Comparison of ENCODE assay signal across 1 cellular context in genomic region chr9:133306242-133307194, GRCh38.
TF ChIP-seq lines count a peak whose summit lies in the region.

No MANE protein-coding gene starts in this region.

TF ChIP-seq in K562, 482 proteins besides CTCF, POLR2A, EP300 and RAD21:
- TF ChIP-seq GABPB2 (CRISPR knock-in tag; conservative IDR thresholded peaks at IDR 0.05) (no peak), TCF7L2 (IDR thresholded peaks at IDR 0.05; ENCODE audit: low read depth, low read length) (no peak), POLR3G (IDR thresholded peaks at IDR 0.05; ENCODE audit: extremely low read depth, insufficient read length, insufficient replicate concordance) (no peak), PBX2 (CRISPR knock-in tag; IDR thresholded peaks at IDR 0.05; ENCODE audit: low read depth) (no peak), PBX2 (tag; conservative IDR thresholded peaks at IDR 0.05; ENCODE audit: low read depth) (no peak), ZBTB2 (IDR thresholded peaks at IDR 0.05) (no peak), ZBTB17 (CRISPR knock-in tag; IDR thresholded peaks at IDR 0.05) (no peak), MGA (IDR thresholded peaks at IDR 0.05) (peak; percentile 56), PTBP1 (IDR thresholded peaks at IDR 0.05; ENCODE audit: low read depth, low read length) (no peak), E2F6 (IDR thresholded peaks at IDR 0.05; ENCODE audit: borderline replicate concordance in 1 of 2, extremely low read depth in 1 of 2, insufficient read depth in 1 of 2, insufficient read length in 1 of 2, low read depth in 1 of 2, low read length in 1 of 2, poor library complexity in 1 of 2, severe bottlenecking in 1 of 2) (peak in 1 of 2 experiments; percentile 76), MAX (CRISPR knock-in tag; IDR thresholded peaks at IDR 0.05) (0 out of 2 replicates have a peak, but pooled peaks have one; percentile 16), CHAMP1 (IDR thresholded peaks at IDR 0.05) (no peak), SMAD2 (IDR thresholded peaks at IDR 0.05; ENCODE audit: low read depth, low read length) (no peak)
